Comparison of ENCODE assay signal across 6 cellular contexts in the genomic region with DNA sequence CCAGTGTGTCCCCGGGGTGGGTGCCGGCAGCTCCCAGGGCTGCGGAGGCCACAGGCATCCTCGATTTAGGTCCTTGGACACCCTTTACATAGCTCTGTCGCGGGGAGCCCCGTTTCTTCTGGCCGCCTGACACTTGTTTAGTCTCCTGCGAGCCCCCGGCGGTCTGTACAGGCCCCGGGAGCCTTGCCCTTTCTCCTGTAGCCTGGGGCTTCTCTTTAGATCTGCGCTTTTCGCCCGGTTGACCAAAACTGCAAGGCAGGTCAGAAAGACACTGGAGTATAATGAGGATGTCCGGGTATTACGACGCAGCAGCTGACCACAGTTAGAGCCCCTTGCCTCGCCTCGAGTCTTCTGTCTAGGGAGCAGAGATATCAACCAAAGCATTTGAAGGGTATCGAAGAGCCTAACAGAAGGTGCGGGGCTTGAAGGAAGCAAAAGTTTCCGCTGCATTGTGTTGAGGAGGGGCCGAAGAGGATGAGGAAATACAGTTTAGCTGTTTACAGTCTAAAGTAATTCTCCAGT. TPM values are rescaled to one million over a fixed set of nuclear protein-coding genes. Genes with fewer than 3 reads are reported as not detected.
DNase-seq lines count a peak whose midpoint lies in the region; TF ChIP-seq lines count a peak whose summit lies in the region.

No MANE protein-coding gene starts in this region.

- no peak for TF ChIP-seq CTCF in BJ (IDR thresholded peaks at IDR 0.05; ENCODE audit: insufficient read depth, low read depth, low read length)
- TF ChIP-seq CTCF in HFF-Myc (IDR thresholded peaks at IDR 0.05; ENCODE audit: low read depth, low read length, missing control alignments): no peak
- TF ChIP-seq CTCF in adrenal gland (IDR thresholded peaks at IDR 0.05): no peak

- intact Hi-C loops in adrenal gland (cut with DNase I): no loop called here

- H3K27me3 ChIP-seq in BJ (ENCODE audit: control insufficient read depth, insufficient read depth, low read length): no peaks in the 10 kb centered on the region
- H3K27me3 ChIP-seq in adrenal gland: no peaks in the 10 kb centered on the region
- H3K27me3 ChIP-seq in muscle layer of colon (ENCODE audit: control insufficient read depth in 1 of 2, insufficient read depth in 2 of 2, low read length in 2 of 2): no peaks in the 10 kb centered on the region

- POLR2A ChIA-PET in BJ (lab: Charles Lee): no interaction called here

- 0 to 41% (median 17%) methylated on average over 3 to 24 of the region's 24 CpGs for WGBS in adrenal gland, 4 donors

- H3K4me1 ChIP-seq in adrenal gland (replicated peaks in 1 of 2) (peaks cover 0 to 10% of the 10 kb centered on the region in 2 donors), muscle layer of colon (ENCODE audit: insufficient read depth, low read length) (no peaks in the 10 kb centered on the region)

- CTCF ChIA-PET in BJ (lab: Yijun Ruan, JAX): interaction anchor here (1.2 kb wide), 1 partner anchor 23 kb away, joined by 4 read pairs; no protein-coding TSS in a partner anchor

- no peak for TF ChIP-seq POLR2A in adrenal gland (IDR thresholded peaks at IDR 0.05)

- H3K36me3 ChIP-seq in BJ (ENCODE audit: control insufficient read depth, insufficient read depth, low read length): no peaks in the 10 kb centered on the region
- H3K36me3 ChIP-seq in adrenal gland (replicated peaks in 1 of 2): peaks cover 0 to 13% of the 10 kb centered on the region in 2 donors
- H3K36me3 ChIP-seq in muscle layer of colon (ENCODE audit: insufficient read depth, low read length): peaks cover 8% of the 10 kb centered on the region

- no peaks in the 10 kb centered on the region for H3K9me3 ChIP-seq in adrenal gland (replicated peaks in 1 of 3)
- no peaks in the 10 kb centered on the region for H3K9me3 ChIP-seq in muscle layer of colon (ENCODE audit: low read length)

- peak overlapping the region; percentile 71 for H3K4me3 ChIP-seq in BJ (ENCODE audit: low read depth, low read length)
- peak overlapping the region; percentile 75 for H3K4me3 ChIP-seq in HFF-Myc (replicated peaks; ENCODE audit: low read depth, low read length)
- peak overlapping the region; percentile 26 to 60 (median 50) for H3K4me3 ChIP-seq in adrenal gland
- H3K4me3 ChIP-seq in muscle layer of colon (ENCODE audit: low read depth in 1 of 2, low read length in 2 of 2): peak overlapping the region; percentile 49

- DNase-seq in BJ (ENCODE audit: low read depth): no peak
- no peak for DNase-seq in HFF-Myc (ENCODE audit: extremely low read depth, low read depth)
- DNase-seq in adrenal gland: peak in 1 of 7 donors; percentile 56
- no peak for DNase-seq in inferior parietal cortex (ENCODE audit: extremely low spot score)
- no peak for DNase-seq in H4 (ENCODE audit: low spot score)

- H3K27ac ChIP-seq in adrenal gland: peak overlapping the region; percentile 51 to 86 (median 72)
- peak overlapping the region; percentile 71 for H3K27ac ChIP-seq in muscle layer of colon (ENCODE audit: low read depth, low read length)

- H3K9ac ChIP-seq in muscle layer of colon (ENCODE audit: low read length): peak overlapping the region; percentile 40

RNA-seq across cellular contexts. Expression of gene BRCC3, which starts 0.4 kb away (rescaled TPM):
- polyA plus RNA-seq in BJ (2011; rRNA removed) (11.6 and 16.1 TPM in 2 replicates), adrenal gland (10 to 100 TPM in 1 of 3 donors, 1 to 10 TPM in 2; 7.8 to 43.0 (median 9.7) TPM)
- 8.5 and 8.7 TPM in 2 replicates for polyA minus RNA-seq in BJ (2011; rRNA and poly(A)+ RNA removed)
- 10 to 100 TPM; 10.6 to 26.7 (median 21.2) TPM for total RNA-seq in adrenal gland
- 7.5 and 10.2 TPM in 2 replicates for total RNA-seq in H4 (2014; rRNA removed; shearing (Covaris generic))

RNA-seq across cellular contexts. Expression of gene CMC4, which starts 0.8 kb away (rescaled TPM):
- polyA plus RNA-seq in BJ (2011; rRNA removed): 10.0 and 13.4 TPM in 2 replicates
- 0.93 and 1.2 TPM in 2 replicates for polyA minus RNA-seq in BJ (2011; rRNA and poly(A)+ RNA removed)
- total RNA-seq in adrenal gland: 10 to 100 TPM in 4 of 8 donors, 1 to 10 TPM in 4; 5.9 to 32.5 (median 14.3) TPM
- 10 to 100 TPM in 2 of 3 donors, 1 to 10 TPM in 1; 5.0 to 20.3 (median 17.5) TPM for polyA plus RNA-seq in adrenal gland
- 20.4 and 29.7 TPM in 2 replicates for total RNA-seq in H4 (2014; rRNA removed; shearing (Covaris generic))

RNA-seq across cellular contexts. Expression of gene MTCP1, which starts 0.8 kb away (rescaled TPM):
- 1.2 and 5.4 TPM in 2 replicates for polyA plus RNA-seq in BJ (2011; rRNA removed)
- polyA minus RNA-seq in BJ (2011; rRNA and poly(A)+ RNA removed): 0.81 and 1.7 TPM in 2 replicates
- total RNA-seq in adrenal gland: 10 to 100 TPM in 4 of 8 donors, 1 to 10 TPM in 3, not detected in 1; 1.2 to 26.2 (median 15.4) TPM
- 100 to 1,000 TPM in 2 of 3 donors, 10 to 100 TPM in 1; 16.5 to 218 (median 119) TPM for polyA plus RNA-seq in adrenal gland
- total RNA-seq in H4 (2014; rRNA removed; shearing (Covaris generic)): 4.1 and 4.5 TPM in 2 replicates

RNA-seq across cellular contexts. Expression of gene FUNDC2, which starts 45.1 kb away (rescaled TPM):
- polyA plus RNA-seq in BJ (2011; rRNA removed) (65.2 and 86.6 TPM in 2 replicates), adrenal gland (100 to 1,000 TPM in 1 of 3 donors, 10 to 100 TPM in 2; 71.5 to 210 (median 84.0) TPM)
- 12.2 and 13.3 TPM in 2 replicates for polyA minus RNA-seq in BJ (2011; rRNA and poly(A)+ RNA removed)
- 100 to 1,000 TPM in 5 of 8 donors, 10 to 100 TPM in 3; 72.0 to 188 (median 113) TPM for total RNA-seq in adrenal gland
- total RNA-seq in H4 (2014; rRNA removed; shearing (Covaris generic)): 61.2 and 73.0 TPM in 2 replicates

RNA-seq across cellular contexts. Expression of gene F8, which starts 49.2 kb away (rescaled TPM):
- polyA plus RNA-seq in BJ (2011; rRNA removed): 2.7 and 3.4 TPM in 2 replicates
- 0.62 and 0.85 TPM in 2 replicates for polyA minus RNA-seq in BJ (2011; rRNA and poly(A)+ RNA removed)
- total RNA-seq in adrenal gland: 10 to 100 TPM; 31.3 to 78.1 (median 41.4) TPM
- polyA plus RNA-seq in adrenal gland: 10 to 100 TPM; 13.4 to 24.8 (median 15.7) TPM
- total RNA-seq in H4 (2014; rRNA removed; shearing (Covaris generic)): 2.5 and 2.8 TPM in 2 replicates
